Comparison of ENCODE assay signal across 16 cellular contexts in the genomic region with DNA sequence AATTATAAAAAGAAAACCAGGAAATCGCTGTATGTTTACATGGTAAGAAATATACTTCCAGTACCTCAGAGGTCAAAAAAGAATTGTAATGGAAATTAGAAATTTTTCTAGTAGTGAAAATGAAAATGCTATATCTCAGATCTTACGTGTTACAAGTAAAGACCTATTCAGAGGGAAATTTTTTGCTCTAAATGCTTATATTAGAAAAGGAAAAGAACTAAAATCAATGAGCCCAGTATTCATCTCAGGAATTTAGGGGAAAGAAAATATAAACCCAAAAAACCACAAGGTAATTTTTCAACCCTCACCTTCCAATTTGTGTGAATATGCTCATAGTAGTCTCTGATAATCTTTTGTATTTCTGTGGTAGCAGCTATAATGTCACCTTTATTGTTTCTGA.
A peak's percentile ranks its signal among the peaks of the same experiment; 100 is the strongest.
DNase-seq lines count a peak whose midpoint lies in the region; ATAC-seq, FAIRE-seq and TF ChIP-seq lines count a peak whose summit lies in the region.
"Had no signal": no experiment of that assay in that cellular context is flagged by ENCODE, and none has a peak within 500 bp of the region (broad histone marks: within the 10 kb centered on the region; RNA-seq: fewer than 3 reads in every experiment).

No MANE protein-coding gene starts in this region.

- H3K27me3 ChIP-seq in GM12878 (replicated peaks in 1 of 2; ENCODE audit: control insufficient read depth in 2 of 2, insufficient read depth in 2 of 2, low read length in 1 of 2) (no peaks in the 10 kb centered on the region), uterus (no peaks in the 10 kb centered on the region)
- H3K27me3 ChIP-seq: BE2C had no signal

- BruUV-seq in GM12878 (replicated peaks; lab: Mats Ljungman, UMichigan): no TSS peak

- no peak overlapping the region for H2AFZ ChIP-seq in GM12878 (ENCODE audit: control insufficient read depth, low read depth, low read length)

- H3K27ac ChIP-seq in GM12878 (ENCODE audit: control insufficient read depth, insufficient read depth): no peak overlapping the region
- no peak overlapping the region for H3K27ac ChIP-seq in uterus

- TF ChIP-seq POLR2A in GM12878 (IDR thresholded peaks at IDR 0.05; ENCODE audit: low read depth, low read length) (no peak), uterus (IDR thresholded peaks at IDR 0.05) (no peak)

- WGBS in GM12878 (ENCODE audit: insufficient coverage, insufficient replicate concordance, low lambda C conversion rate, missing lambda C conversion rate): 4% methylated on average over 2 of the region's 2 CpGs

- no peak for TF ChIP-seq RAD21 in GM12878 (IDR thresholded peaks at IDR 0.05; ENCODE audit: insufficient read depth, low read depth, low read length)

- no peak overlapping the region for H3K9ac ChIP-seq in GM12878 (ENCODE audit: control insufficient read depth, insufficient read depth, low read length)

- POLR2A ChIA-PET in GM12878 (lab: Charles Lee): no interaction called here

- RAD21 ChIA-PET in GM12878 (lab: Charles Lee; ENCODE audit: unreplicated experiment): interaction anchor here (0.7 kb wide), 1 partner anchor 117 kb away, joined by 3 read pairs; no protein-coding TSS in a partner anchor

- TF ChIP-seq CTCF in GM20000 (IDR thresholded peaks at IDR 0.05; ENCODE audit: extremely low read depth, missing control alignments) (no peak), GM12878 (IDR thresholded peaks at IDR 0.05 in 2 of 3, conservative IDR thresholded peaks at IDR 0.05 in 1 of 3; ENCODE audit: control insufficient read depth in 2 of 3, extremely low read depth in 1 of 3, insufficient read depth in 1 of 3, low read depth in 3 of 3, low read length in 3 of 3) (no peak), uterus (IDR thresholded peaks at IDR 0.05) (no peak)

- ATAC-seq in GM18520 (IDR thresholded peaks at IDR 0.05; ENCODE audit: unreplicated experiment): peak; percentile 83
- ATAC-seq in HG02885 (IDR thresholded peaks at IDR 0.05; ENCODE audit: poor library complexity, unreplicated experiment): peak; percentile 46
- ATAC-seq in GM12878: peak; percentile 81
- ATAC-seq: Panc1, SK-N-SH treated with all-trans-retinoic acid at 6 μM for 48 hours had no signal

- FAIRE-seq in GM12878 (lab: Jason Lieb, UNC): peak; percentile 66

- no peak overlapping the region for H3K4me3 ChIP-seq in GM12878
- H3K4me3 ChIP-seq in uterus: no peak overlapping the region

- no peaks in the 10 kb centered on the region for H3K4me1 ChIP-seq in GM12878 (ENCODE audit: control insufficient read depth, insufficient read depth, low read length)
- H3K4me1 ChIP-seq in uterus: no peaks in the 10 kb centered on the region

- intact Hi-C loops in GM12878 (cut with micrococcal nuclease; ENCODE audit: unreplicated experiment) (no loop called here), uterus (cut with DNase I; ENCODE audit: low total_unique reads) (no loop called here)

- no peaks in the 10 kb centered on the region for H3K79me2 ChIP-seq in GM12878 (ENCODE audit: control insufficient read depth, insufficient read depth, low read length)

- H3K4me2 ChIP-seq in GM12878 (ENCODE audit: control insufficient read depth, insufficient read depth): no peak overlapping the region

- no peaks in the 10 kb centered on the region; the same call in 2 of the 3 replicates for H3K9me3 ChIP-seq in GM12878 (replicated peaks; ENCODE audit: control insufficient read depth, insufficient read depth, low read length)
- H3K9me3 ChIP-seq in uterus: no peaks in the 10 kb centered on the region
- H3K9me3 ChIP-seq: BE2C had no signal

- peak; percentile 3 for DNase-seq in GM20000 (ENCODE audit: low spot score)
- no peak for DNase-seq in GM12878 (ENCODE audit: low read depth, low spot score)
- DNase-seq in NCI-H82 (lab: John Stamatoyannopoulos, UW): no peak
- DNase-seq in effector CD4-positive, alpha-beta T cell: no peak
- DNase-seq in uterus: no peak
- DNase-seq: activated CD4-positive, alpha-beta T cell treated with anti-CD3 and anti-CD28 coated beads, Interleukin-2, amount 50 U/mL, for 48 hours; activated gamma-delta T cell; BE2C; cortex of kidney; NCI-H2029 treated with DMSO at 0.1 percent for 48 hours; NCI-H69; stimulated activated CD4-positive, alpha-beta T cell treated with anti-CD3 and anti-CD28 coated beads, Interleukin-4, amount 100 ng/mL, for 24 hours had no signal

- in situ Hi-C loops in GM12878 (cut with MboI): no loop called here

- TF ChIP-seq EP300 in GM12878 (IDR thresholded peaks at IDR 0.05; ENCODE audit: borderline replicate concordance in 1 of 2, control insufficient read depth in 1 of 2, low read depth in 2 of 2, low read length in 2 of 2): no peak

- SMC1A ChIA-PET in GM12878 (lab: Charles Lee; ENCODE audit: uncharacterized antibody, unreplicated experiment): interaction anchor here (1.5 to 1.7 kb wide), 4 partner anchors 10 to 23 kb away, joined by 4 to 6 read pairs (median 4); no protein-coding TSS in a partner anchor

- H4K20me1 ChIP-seq in GM12878 (ENCODE audit: control insufficient read depth, insufficient read depth): no peaks in the 10 kb centered on the region

- H3K36me3 ChIP-seq in GM12878 (ENCODE audit: control insufficient read depth in 2 of 2, insufficient read depth in 2 of 2, low read length in 1 of 2) (no peaks in the 10 kb centered on the region), uterus (no peaks in the 10 kb centered on the region)
- H3K36me3 ChIP-seq: BE2C had no signal

- CTCF ChIA-PET in GM12878 (lab: Yijun Ruan, JAX): interaction anchor here (0.6 to 2.1 kb wide), 3 partner anchors 9 to 23 kb away, joined by 3 to 9 read pairs (median 3); no protein-coding TSS in a partner anchor

TF ChIP-seq in GM12878, 131 proteins besides CTCF, POLR2A, EP300 and RAD21 (continues in another document):
- TF ChIP-seq ZNF274 (IDR thresholded peaks at IDR 0.05; ENCODE audit: insufficient read depth, insufficient read length) (no peak), RUNX3 (IDR thresholded peaks at IDR 0.05; ENCODE audit: low read length) (peak; percentile 87), YBX1 (IDR thresholded peaks at IDR 0.05) (no peak), MTA2 (IDR thresholded peaks at IDR 0.05; ENCODE audit: low read depth) (peak; percentile 77), MXI1 (IDR thresholded peaks at IDR 0.05; ENCODE audit: low read depth, low read length) (no peak), RB1 (IDR thresholded peaks at IDR 0.05; ENCODE audit: borderline replicate concordance) (no peak), CREB1 (IDR thresholded peaks at IDR 0.05; ENCODE audit: low read depth) (no peak), ZNF622 (IDR thresholded peaks at IDR 0.05) (no peak), DPF2 (IDR thresholded peaks at IDR 0.05) (peak; percentile 34; the same call in 1 of the 2 replicates), FOXM1 (IDR thresholded peaks at IDR 0.05; ENCODE audit: low read depth, low read length) (peak; percentile 45; the same call in 1 of the 2 replicates)
- TF ChIP-seq, protein P1, sequence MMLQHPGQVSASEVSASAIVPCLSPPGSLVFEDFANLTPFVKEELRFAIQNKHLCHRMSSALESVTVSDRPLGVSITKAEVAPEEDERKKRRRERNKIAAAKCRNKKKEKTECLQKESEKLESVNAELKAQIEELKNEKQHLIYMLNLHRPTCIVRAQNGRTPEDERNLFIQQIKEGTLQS (IDR thresholded peaks at IDR 0.05; ENCODE audit: borderline replicate concordance, extremely low read depth, low read depth, low read length): no peak
- TF ChIP-seq, protein P2, sequence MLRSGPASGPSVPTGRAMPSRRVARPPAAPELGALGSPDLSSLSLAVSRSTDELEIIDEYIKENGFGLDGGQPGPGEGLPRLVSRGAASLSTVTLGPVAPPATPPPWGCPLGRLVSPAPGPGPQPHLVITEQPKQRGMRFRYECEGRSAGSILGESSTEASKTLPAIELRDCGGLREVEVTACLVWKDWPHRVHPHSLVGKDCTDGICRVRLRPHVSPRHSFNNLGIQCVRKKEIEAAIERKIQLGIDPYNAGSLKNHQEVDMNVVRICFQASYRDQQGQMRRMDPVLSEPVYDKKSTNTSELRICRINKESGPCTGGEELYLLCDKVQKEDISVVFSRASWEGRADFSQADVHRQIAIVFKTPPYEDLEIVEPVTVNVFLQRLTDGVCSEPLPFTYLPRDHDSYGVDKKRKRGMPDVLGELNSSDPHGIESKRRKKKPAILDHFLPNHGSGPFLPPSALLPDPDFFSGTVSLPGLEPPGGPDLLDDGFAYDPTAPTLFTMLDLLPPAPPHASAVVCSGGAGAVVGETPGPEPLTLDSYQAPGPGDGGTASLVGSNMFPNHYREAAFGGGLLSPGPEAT (IDR thresholded peaks at IDR 0.05; ENCODE audit: low read depth): peak; percentile 27; the same call in 1 of the 2 replicates
